7 cellular contexts compared by ENCODE assay signal in the genomic region with DNA sequence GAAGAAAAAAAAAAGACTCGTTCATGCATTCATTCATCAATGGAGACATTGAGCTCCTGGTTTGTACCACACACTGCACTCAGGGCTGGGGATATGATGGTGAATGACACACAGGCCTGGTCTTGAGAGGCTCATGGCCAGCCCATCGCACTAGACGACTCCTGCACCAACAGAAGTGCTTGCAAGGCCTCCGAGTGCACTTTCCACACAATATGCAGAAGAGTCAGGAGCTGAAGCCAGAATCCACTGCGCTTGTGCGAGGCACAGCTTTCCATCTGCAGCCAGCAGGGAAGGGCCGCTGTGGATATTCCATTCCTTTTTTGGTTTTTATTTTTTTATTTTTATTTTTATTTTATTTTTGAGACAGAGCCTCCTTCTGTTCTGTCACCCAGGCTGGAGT.
"Had no signal": no experiment of that assay in that cellular context is flagged by ENCODE, and none has a peak within 500 bp of the region (broad histone marks: within the 10 kb centered on the region; RNA-seq: fewer than 3 reads in every experiment).

No MANE protein-coding gene starts in this region.

- H3K36me3 Mint-ChIP-seq: IgD-negative memory B cell had no signal

- H3K27ac ChIP-seq: HL-60 had no signal

- H3K4me3 Mint-ChIP-seq: IgD-negative memory B cell had no signal

- H3K4me3 ChIP-seq: K562 had no signal

- H3K9me3 Mint-ChIP-seq: IgD-negative memory B cell had no signal

- DNase-seq: IMR-90, KBM-7, KG1 had no signal

- H3K4me1 Mint-ChIP-seq: IgD-negative memory B cell had no signal

- H3K27ac Mint-ChIP-seq: IgD-negative memory B cell had no signal

- ATAC-seq: HepG2, K562 had no signal
